ENCODE assay signal across 8 cellular contexts in the genomic region with DNA sequence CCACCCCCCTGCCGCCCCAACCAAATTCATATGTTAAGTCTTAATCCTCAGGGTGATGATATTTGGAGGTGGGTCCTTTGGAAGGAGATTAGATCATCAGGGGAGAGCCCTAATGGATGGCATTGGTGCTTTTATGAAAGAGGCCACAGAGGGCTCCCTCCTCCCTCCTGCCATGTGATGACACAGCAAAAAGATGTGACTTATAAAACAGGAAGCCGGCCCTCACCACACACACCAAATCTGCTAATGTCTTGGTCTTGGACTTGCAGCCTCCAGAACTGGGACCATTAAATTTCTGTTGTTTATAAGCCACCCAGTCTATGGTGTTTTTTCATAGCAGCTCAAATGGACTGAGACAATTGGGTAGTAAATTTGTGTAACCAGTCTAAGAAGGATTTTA.
DNase-seq lines count a peak whose midpoint lies in the region; ATAC-seq and TF ChIP-seq lines count a peak whose summit lies in the region.

No MANE protein-coding gene starts in this region.

- DNase-seq in HL-60 (ENCODE audit: low read depth in 1 of 2, low spot score in 1 of 2) (peak; percentile 14 to 77), SW480 (ENCODE audit: low spot score) (peak; percentile 3), iris pigment epithelial cell (ENCODE audit: low read depth) (peak; percentile 50), NCI-H1694 treated with DMSO at 0.1 percent for 48 hours (lab: John Stamatoyannopoulos, UW) (no peak), G401 (ENCODE audit: low spot score) (no peak), GOT3 (lab: John Stamatoyannopoulos, UW) (no peak)

- no peak for TF ChIP-seq CTCF in HL-60 (IDR thresholded peaks at IDR 0.05; ENCODE audit: insufficient read depth, low read length)

- no peak overlapping the region for H3K4me3 ChIP-seq in HL-60 (replicated peaks; ENCODE audit: insufficient read depth, low read length)

- H3K27ac ChIP-seq in HL-60 (replicated peaks) = no peak overlapping the region

- in situ Hi-C loops in G401 (cut with HindIII; ENCODE audit: low sequenced_read_pairs) = no loop called here

- ATAC-seq in GM18502 (IDR thresholded peaks at IDR 0.05; ENCODE audit: poor library complexity, unreplicated experiment) = peak; percentile 56
- no peak for ATAC-seq in HG02840 (IDR thresholded peaks at IDR 0.05; ENCODE audit: low FRiP score, unreplicated experiment)

- no peaks in the 10 kb centered on the region for H3K27me3 ChIP-seq in HL-60 (ENCODE audit: insufficient read depth, poor library complexity, severe bottlenecking)

Comparison
In these comparisons a context has a peak if more than half of its experiments do, and no peak if none do; other contexts are left out.
1. DNase-seq: peak in HL-60 (2 of 2), SW480 (single experiment) and iris pigment epithelial cell (single experiment); none in NCI-H1694 treated with DMSO at 0.1 percent for 48 hours (single experiment), G401 (single experiment) and GOT3 (single experiment).